In the genomic region with DNA sequence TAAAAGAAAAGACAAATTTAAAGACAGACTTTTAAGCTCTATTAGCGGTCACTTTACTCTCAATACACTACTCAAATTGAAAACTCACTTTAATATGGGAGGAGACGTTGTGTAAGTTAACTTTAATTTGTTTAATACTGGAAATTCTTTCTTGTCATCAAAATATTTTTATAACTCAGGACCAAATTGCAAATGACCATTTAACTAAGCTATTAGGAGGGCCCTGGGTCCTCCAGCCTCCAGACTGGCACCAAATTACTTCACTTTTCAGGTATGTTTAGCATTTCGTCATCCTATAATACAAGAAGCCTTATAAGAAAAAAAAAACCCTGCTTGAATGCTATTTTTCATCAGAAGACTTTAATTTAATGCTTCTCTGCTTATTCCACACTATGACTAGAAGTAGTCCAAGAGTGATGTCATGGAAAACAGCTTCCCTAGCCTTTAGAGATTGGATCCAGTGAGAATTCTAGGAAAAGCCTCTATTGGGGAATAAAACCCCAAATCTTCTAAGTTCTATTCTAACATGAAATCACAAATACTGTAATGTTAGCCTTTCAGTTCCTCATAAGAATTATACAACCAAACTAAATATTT, we compare ENCODE assay signal across 1 cellular context.
TF ChIP-seq lines count a peak whose summit lies in the region.

No MANE protein-coding gene starts in this region.

TF ChIP-seq in HepG2, 621 proteins besides CTCF, POLR2A, EP300 and RAD21:
- TF ChIP-seq SALL1 (CRISPR knock-in tag; IDR thresholded peaks at IDR 0.05) (no peak), ZNF138 (CRISPR knock-in tag; IDR thresholded peaks at IDR 0.05; ENCODE audit: low read depth) (no peak), ZNF724P (CRISPR knock-in tag; IDR thresholded peaks at IDR 0.05; ENCODE audit: borderline replicate concordance) (no peak), CCAR2 (optimal IDR thresholded peaks at IDR 0.05; ENCODE audit: low read depth, low read length) (no peak)
- TF ChIP-seq, protein P1, sequence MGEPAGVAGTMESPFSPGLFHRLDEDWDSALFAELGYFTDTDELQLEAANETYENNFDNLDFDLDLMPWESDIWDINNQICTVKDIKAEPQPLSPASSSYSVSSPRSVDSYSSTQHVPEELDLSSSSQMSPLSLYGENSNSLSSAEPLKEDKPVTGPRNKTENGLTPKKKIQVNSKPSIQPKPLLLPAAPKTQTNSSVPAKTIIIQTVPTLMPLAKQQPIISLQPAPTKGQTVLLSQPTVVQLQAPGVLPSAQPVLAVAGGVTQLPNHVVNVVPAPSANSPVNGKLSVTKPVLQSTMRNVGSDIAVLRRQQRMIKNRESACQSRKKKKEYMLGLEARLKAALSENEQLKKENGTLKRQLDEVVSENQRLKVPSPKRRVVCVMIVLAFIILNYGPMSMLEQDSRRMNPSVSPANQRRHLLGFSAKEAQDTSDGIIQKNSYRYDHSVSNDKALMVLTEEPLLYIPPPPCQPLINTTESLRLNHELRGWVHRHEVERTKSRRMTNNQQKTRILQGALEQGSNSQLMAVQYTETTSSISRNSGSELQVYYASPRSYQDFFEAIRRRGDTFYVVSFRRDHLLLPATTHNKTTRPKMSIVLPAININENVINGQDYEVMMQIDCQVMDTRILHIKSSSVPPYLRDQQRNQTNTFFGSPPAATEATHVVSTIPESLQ (CRISPR knock-in tag; conservative IDR thresholded peaks at IDR 0.05): no peak
- TF ChIP-seq, protein P2, sequence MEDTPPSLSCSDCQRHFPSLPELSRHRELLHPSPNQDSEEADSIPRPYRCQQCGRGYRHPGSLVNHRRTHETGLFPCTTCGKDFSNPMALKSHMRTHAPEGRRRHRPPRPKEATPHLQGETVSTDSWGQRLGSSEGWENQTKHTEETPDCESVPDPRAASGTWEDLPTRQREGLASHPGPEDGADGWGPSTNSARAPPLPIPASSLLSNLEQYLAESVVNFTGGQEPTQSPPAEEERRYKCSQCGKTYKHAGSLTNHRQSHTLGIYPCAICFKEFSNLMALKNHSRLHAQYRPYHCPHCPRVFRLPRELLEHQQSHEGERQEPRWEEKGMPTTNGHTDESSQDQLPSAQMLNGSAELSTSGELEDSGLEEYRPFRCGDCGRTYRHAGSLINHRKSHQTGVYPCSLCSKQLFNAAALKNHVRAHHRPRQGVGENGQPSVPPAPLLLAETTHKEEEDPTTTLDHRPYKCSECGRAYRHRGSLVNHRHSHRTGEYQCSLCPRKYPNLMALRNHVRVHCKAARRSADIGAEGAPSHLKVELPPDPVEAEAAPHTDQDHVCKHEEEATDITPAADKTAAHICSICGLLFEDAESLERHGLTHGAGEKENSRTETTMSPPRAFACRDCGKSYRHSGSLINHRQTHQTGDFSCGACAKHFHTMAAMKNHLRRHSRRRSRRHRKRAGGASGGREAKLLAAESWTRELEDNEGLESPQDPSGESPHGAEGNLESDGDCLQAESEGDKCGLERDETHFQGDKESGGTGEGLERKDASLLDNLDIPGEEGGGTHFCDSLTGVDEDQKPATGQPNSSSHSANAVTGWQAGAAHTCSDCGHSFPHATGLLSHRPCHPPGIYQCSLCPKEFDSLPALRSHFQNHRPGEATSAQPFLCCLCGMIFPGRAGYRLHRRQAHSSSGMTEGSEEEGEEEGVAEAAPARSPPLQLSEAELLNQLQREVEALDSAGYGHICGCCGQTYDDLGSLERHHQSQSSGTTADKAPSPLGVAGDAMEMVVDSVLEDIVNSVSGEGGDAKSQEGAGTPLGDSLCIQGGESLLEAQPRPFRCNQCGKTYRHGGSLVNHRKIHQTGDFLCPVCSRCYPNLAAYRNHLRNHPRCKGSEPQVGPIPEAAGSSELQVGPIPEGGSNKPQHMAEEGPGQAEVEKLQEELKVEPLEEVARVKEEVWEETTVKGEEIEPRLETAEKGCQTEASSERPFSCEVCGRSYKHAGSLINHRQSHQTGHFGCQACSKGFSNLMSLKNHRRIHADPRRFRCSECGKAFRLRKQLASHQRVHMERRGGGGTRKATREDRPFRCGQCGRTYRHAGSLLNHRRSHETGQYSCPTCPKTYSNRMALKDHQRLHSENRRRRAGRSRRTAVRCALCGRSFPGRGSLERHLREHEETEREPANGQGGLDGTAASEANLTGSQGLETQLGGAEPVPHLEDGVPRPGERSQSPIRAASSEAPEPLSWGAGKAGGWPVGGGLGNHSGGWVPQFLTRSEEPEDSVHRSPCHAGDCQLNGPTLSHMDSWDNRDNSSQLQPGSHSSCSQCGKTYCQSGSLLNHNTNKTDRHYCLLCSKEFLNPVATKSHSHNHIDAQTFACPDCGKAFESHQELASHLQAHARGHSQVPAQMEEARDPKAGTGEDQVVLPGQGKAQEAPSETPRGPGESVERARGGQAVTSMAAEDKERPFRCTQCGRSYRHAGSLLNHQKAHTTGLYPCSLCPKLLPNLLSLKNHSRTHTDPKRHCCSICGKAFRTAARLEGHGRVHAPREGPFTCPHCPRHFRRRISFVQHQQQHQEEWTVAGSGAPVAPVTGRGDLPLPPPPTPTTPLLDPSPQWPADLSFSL (CRISPR knock-in tag; IDR thresholded peaks at IDR 0.05): no peak
- TF ChIP-seq, protein P3, sequence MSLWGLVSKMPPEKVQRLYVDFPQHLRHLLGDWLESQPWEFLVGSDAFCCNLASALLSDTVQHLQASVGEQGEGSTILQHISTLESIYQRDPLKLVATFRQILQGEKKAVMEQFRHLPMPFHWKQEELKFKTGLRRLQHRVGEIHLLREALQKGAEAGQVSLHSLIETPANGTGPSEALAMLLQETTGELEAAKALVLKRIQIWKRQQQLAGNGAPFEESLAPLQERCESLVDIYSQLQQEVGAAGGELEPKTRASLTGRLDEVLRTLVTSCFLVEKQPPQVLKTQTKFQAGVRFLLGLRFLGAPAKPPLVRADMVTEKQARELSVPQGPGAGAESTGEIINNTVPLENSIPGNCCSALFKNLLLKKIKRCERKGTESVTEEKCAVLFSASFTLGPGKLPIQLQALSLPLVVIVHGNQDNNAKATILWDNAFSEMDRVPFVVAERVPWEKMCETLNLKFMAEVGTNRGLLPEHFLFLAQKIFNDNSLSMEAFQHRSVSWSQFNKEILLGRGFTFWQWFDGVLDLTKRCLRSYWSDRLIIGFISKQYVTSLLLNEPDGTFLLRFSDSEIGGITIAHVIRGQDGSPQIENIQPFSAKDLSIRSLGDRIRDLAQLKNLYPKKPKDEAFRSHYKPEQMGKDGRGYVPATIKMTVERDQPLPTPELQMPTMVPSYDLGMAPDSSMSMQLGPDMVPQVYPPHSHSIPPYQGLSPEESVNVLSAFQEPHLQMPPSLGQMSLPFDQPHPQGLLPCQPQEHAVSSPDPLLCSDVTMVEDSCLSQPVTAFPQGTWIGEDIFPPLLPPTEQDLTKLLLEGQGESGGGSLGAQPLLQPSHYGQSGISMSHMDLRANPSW (CRISPR knock-in tag; IDR thresholded peaks at IDR 0.05; ENCODE audit: borderline replicate concordance): no peak
- TF ChIP-seq, protein P4, sequence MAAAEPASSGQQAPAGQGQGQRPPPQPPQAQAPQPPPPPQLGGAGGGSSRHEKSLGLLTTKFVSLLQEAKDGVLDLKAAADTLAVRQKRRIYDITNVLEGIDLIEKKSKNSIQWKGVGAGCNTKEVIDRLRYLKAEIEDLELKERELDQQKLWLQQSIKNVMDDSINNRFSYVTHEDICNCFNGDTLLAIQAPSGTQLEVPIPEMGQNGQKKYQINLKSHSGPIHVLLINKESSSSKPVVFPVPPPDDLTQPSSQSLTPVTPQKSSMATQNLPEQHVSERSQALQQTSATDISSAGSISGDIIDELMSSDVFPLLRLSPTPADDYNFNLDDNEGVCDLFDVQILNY (CRISPR knock-in tag; conservative IDR thresholded peaks at IDR 0.05): no peak
